ENCODE assay signal across 1 cellular context in the genomic region with DNA sequence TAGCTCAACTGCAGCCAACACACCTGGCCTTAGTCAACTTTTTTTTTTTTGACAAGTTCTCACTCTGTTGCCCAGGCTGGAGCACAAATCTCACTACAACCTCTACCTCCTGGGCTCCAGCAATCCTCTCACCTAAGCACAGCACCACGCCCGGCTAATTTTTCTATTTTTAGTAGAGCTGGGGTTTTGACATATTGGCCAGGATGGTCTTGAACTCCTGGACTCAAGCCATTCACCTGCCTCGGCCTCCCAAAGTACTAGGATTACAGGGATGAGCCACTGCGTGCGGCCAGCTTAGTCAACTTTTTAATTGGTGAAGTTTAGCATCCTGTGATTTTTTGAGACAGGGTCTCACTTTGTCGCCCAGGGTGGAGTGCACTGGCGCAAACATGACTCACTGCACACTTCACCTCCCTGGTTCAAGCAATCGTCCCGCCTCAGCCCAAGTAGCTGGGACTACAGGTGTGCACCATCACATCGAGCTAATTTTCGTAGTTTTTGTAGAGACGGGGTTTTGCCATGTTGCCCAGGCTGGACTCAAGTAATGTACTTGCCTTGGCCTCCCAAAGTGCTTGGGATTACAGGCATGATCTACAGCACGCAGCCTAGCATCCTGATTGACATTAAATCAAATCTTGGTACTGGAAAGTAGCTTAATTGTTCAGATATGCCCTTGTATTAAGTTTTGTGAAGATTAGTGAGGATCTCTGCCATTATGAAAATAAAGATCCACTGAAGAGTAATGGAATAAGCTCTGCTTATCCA.
TF ChIP-seq lines count a peak whose summit lies in the region.

No MANE protein-coding gene starts in this region.

TF ChIP-seq in GM23338, 12 proteins besides CTCF, POLR2A, EP300 and RAD21 (continued from another document):
- TF ChIP-seq, protein P1, sequence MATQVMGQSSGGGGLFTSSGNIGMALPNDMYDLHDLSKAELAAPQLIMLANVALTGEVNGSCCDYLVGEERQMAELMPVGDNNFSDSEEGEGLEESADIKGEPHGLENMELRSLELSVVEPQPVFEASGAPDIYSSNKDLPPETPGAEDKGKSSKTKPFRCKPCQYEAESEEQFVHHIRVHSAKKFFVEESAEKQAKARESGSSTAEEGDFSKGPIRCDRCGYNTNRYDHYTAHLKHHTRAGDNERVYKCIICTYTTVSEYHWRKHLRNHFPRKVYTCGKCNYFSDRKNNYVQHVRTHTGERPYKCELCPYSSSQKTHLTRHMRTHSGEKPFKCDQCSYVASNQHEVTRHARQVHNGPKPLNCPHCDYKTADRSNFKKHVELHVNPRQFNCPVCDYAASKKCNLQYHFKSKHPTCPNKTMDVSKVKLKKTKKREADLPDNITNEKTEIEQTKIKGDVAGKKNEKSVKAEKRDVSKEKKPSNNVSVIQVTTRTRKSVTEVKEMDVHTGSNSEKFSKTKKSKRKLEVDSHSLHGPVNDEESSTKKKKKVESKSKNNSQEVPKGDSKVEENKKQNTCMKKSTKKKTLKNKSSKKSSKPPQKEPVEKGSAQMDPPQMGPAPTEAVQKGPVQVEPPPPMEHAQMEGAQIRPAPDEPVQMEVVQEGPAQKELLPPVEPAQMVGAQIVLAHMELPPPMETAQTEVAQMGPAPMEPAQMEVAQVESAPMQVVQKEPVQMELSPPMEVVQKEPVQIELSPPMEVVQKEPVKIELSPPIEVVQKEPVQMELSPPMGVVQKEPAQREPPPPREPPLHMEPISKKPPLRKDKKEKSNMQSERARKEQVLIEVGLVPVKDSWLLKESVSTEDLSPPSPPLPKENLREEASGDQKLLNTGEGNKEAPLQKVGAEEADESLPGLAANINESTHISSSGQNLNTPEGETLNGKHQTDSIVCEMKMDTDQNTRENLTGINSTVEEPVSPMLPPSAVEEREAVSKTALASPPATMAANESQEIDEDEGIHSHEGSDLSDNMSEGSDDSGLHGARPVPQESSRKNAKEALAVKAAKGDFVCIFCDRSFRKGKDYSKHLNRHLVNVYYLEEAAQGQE (IDR thresholded peaks at IDR 0.05; ENCODE audit: unreplicated experiment): no peak
- TF ChIP-seq POLR2AphosphoS5 (IDR thresholded peaks at IDR 0.05; ENCODE audit: low read depth) (no peak; the same call in none of the 2 replicates), ZNF114 (CRISPR knock-in tag; IDR thresholded peaks at IDR 0.05) (no peak), ZNF331 (CRISPR knock-in tag; IDR thresholded peaks at IDR 0.05; ENCODE audit: low read depth) (no peak)
- TF ChIP-seq, protein P2, sequence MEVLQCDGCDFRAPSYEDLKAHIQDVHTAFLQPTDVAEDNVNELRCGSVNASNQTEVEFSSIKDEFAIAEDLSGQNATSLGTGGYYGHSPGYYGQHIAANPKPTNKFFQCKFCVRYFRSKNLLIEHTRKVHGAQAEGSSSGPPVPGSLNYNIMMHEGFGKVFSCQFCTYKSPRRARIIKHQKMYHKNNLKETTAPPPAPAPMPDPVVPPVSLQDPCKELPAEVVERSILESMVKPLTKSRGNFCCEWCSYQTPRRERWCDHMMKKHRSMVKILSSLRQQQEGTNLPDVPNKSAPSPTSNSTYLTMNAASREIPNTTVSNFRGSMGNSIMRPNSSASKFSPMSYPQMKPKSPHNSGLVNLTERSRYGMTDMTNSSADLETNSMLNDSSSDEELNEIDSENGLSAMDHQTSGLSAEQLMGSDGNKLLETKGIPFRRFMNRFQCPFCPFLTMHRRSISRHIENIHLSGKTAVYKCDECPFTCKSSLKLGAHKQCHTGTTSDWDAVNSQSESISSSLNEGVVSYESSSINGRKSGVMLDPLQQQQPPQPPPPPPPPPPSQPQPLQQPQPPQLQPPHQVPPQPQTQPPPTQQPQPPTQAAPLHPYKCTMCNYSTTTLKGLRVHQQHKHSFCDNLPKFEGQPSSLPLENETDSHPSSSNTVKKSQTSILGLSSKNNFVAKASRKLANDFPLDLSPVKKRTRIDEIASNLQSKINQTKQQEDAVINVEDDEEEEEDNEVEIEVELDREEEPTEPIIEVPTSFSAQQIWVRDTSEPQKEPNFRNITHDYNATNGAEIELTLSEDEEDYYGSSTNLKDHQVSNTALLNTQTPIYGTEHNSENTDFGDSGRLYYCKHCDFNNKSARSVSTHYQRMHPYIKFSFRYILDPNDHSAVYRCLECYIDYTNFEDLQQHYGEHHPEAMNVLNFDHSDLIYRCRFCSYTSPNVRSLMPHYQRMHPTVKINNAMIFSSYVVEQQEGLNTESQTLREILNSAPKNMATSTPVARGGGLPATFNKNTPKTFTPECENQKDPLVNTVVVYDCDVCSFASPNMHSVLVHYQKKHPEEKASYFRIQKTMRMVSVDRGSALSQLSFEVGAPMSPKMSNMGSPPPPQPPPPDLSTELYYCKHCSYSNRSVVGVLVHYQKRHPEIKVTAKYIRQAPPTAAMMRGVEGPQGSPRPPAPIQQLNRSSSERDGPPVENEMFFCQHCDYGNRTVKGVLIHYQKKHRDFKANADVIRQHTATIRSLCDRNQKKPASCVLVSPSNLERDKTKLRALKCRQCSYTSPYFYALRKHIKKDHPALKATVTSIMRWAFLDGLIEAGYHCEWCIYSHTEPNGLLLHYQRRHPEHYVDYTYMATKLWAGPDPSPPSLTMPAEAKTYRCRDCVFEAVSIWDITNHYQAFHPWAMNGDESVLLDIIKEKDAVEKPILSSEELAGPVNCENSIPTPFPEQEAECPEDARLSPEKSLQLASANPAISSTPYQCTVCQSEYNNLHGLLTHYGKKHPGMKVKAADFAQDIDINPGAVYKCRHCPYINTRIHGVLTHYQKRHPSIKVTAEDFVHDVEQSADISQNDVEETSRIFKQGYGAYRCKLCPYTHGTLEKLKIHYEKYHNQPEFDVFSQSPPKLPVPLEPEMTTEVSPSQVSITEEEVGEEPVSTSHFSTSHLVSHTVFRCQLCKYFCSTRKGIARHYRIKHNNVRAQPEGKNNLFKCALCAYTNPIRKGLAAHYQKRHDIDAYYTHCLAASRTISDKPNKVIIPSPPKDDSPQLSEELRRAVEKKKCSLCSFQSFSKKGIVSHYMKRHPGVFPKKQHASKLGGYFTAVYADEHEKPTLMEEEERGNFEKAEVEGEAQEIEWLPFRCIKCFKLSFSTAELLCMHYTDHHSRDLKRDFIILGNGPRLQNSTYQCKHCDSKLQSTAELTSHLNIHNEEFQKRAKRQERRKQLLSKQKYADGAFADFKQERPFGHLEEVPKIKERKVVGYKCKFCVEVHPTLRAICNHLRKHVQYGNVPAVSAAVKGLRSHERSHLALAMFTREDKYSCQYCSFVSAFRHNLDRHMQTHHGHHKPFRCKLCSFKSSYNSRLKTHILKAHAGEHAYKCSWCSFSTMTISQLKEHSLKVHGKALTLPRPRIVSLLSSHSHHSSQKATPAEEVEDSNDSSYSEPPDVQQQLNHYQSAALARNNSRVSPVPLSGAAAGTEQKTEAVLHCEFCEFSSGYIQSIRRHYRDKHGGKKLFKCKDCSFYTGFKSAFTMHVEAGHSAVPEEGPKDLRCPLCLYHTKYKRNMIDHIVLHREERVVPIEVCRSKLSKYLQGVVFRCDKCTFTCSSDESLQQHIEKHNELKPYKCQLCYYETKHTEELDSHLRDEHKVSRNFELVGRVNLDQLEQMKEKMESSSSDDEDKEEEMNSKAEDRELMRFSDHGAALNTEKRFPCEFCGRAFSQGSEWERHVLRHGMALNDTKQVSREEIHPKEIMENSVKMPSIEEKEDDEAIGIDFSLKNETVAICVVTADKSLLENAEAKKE (CRISPR knock-in tag; IDR thresholded peaks at IDR 0.05): no peak
